Comparison of ENCODE assay signal across 7 cellular contexts in genomic region chr19:18660051-18660910, GRCh38. TPM values are rescaled to one million over a fixed set of nuclear protein-coding genes. Genes with fewer than 3 reads are reported as not detected.
DNase-seq lines count a peak whose midpoint lies in the region; ATAC-seq and TF ChIP-seq lines count a peak whose summit lies in the region.
"Had no signal": no experiment of that assay in that cellular context is flagged by ENCODE, and none has a peak within 500 bp of the region (broad histone marks: within the 10 kb centered on the region; RNA-seq: fewer than 3 reads in every experiment).

No MANE protein-coding gene starts in this region.

- CTCF ChIA-PET in Panc1 (lab: Charles Lee): no interaction called here

- H3K36me3 ChIP-seq in Panc1 (ENCODE audit: control insufficient read depth, insufficient read depth, low read length): no peaks in the 10 kb centered on the region

- H3K4me3 ChIP-seq in Panc1 (ENCODE audit: low read depth in 2 of 2, low read length in 2 of 2) (no peak overlapping the region), fibroblast of the aortic adventitia (ENCODE audit: low read depth, low read length) (no peak overlapping the region)

- H3K27ac ChIP-seq in Panc1 (ENCODE audit: low read length): peak overlapping the region; percentile 39; the same call in 1 of the 2 replicates

- POLR2A ChIA-PET in Panc1 (lab: Charles Lee): no interaction called here

- H3K27me3 ChIP-seq in Panc1 (ENCODE audit: control insufficient read depth, insufficient read depth, low read length): no peaks in the 10 kb centered on the region

- intact Hi-C loops in Panc1 (cut with micrococcal nuclease; ENCODE audit: unreplicated experiment): no loop called here

- BruUV-seq in Panc1 (replicated peaks; lab: Mats Ljungman, UMichigan): no TSS peak

- DNase-seq in Panc1 (ENCODE audit: low read depth, low spot score) (no peak), fibroblast of the aortic adventitia (ENCODE audit: low read depth) (peak; percentile 45), stromal cell of bone marrow (ENCODE audit: low read depth) (peak; percentile 38), NCI-H2081 (lab: John Stamatoyannopoulos, UW) (no peak), OCI-M1 (lab: John Stamatoyannopoulos, UW) (no peak)
- no peak for DNase-seq in activated naive CD4-positive, alpha-beta T cell treated with anti-CD3 and anti-CD28 coated beads, Interleukin-2, amount 50 U/mL, for 16 hours
- DNase-seq: foreskin melanocyte had no signal

- peaks cover 7% of the 10 kb centered on the region; the same call in 1 of the 2 replicates for H3K4me1 ChIP-seq in Panc1 (ENCODE audit: control insufficient read depth, insufficient read depth, low read length)

- in situ Hi-C loops in Panc1 (cut with HindIII; ENCODE audit: low pct_unique_long_range_greater_than_20kb, low sequenced_read_pairs): no loop called here

- peak; percentile 76 for ATAC-seq in Panc1

- TF ChIP-seq CTCF in Panc1 (IDR thresholded peaks at IDR 0.05) (no peak), fibroblast of the aortic adventitia (IDR thresholded peaks at IDR 0.05; ENCODE audit: insufficient read depth, low read length) (no peak)

- no peaks in the 10 kb centered on the region for H3K9me3 ChIP-seq in Panc1 (ENCODE audit: control insufficient read depth, insufficient read depth, low read depth, low read length)

RNA-seq across cellular contexts. Expression of gene CRTC1, which starts 23.2 kb away (rescaled TPM):
- total RNA-seq in Panc1 (2021; ENCODE audit: unreplicated experiment) (18.2 TPM), fibroblast of the aortic adventitia (ENCODE audit: low replicate concordance) (1.1 and 2.4 TPM in 2 replicates)
- 23.4 TPM for polyA plus RNA-seq in Panc1 (2012; ENCODE audit: insufficient read length)

RNA-seq across cellular contexts. Expression of gene KLHL26, which starts 23.5 kb away (rescaled TPM):
- 4.4 TPM for total RNA-seq in Panc1 (2021; ENCODE audit: unreplicated experiment)
- polyA plus RNA-seq in Panc1 (2012; ENCODE audit: insufficient read length): 8.5 TPM
- 3.9 and 5.2 TPM in 2 replicates for total RNA-seq in fibroblast of the aortic adventitia (ENCODE audit: low replicate concordance)

RNA-seq across cellular contexts. Expression of gene TMEM59L, which starts 47.6 kb away (rescaled TPM):
- total RNA-seq in Panc1 (2021; ENCODE audit: unreplicated experiment): 2.4 TPM
- polyA plus RNA-seq in Panc1 (2012; ENCODE audit: insufficient read length): 7.3 TPM
- total RNA-seq in fibroblast of the aortic adventitia (ENCODE audit: low replicate concordance): 1.2 and 2.2 TPM in 2 replicates

RNA-seq across cellular contexts. Expression of gene CRLF1, which starts 53.7 kb away (rescaled TPM):
- total RNA-seq in Panc1 (2021; ENCODE audit: unreplicated experiment) (3.5 TPM), fibroblast of the aortic adventitia (ENCODE audit: low replicate concordance) (16.5 and 69.1 TPM in 2 replicates)
- polyA plus RNA-seq in Panc1 (2012; ENCODE audit: insufficient read length): 7.3 TPM

Comparison
In these comparisons a context has a peak if more than half of its experiments do, and no peak if none do; other contexts are left out.
1. DNase-seq: peak in fibroblast of the aortic adventitia (single experiment) and stromal cell of bone marrow (single experiment); none in Panc1 (single experiment), activated naive CD4-positive, alpha-beta T cell treated with anti-CD3 and anti-CD28 coated beads, Interleukin-2, amount 50 U/mL, for 16 hours (single experiment), NCI-H2081 (0 of 2) and OCI-M1 (single experiment).